ENCODE assay signal across 8 cellular contexts in genomic region chr3:126266291-126266840, GRCh38.
DNase-seq lines count a peak whose midpoint lies in the region; ATAC-seq and TF ChIP-seq lines count a peak whose summit lies in the region.

No MANE protein-coding gene starts in this region.

- no peak for TF ChIP-seq POLR2A in suprapubic skin (IDR thresholded peaks at IDR 0.05)

- peaks cover 11% of the 10 kb centered on the region for H3K4me1 Mint-ChIP-seq in endodermal cell

- peaks cover 10% of the 10 kb centered on the region for H3K9me3 ChIP-seq in HUES6 (ENCODE audit: control insufficient read depth, insufficient read depth, low read depth, low read length)
- H3K9me3 ChIP-seq in endodermal cell (ENCODE audit: control insufficient read depth, low read length) = no peaks in the 10 kb centered on the region
- no peaks in the 10 kb centered on the region for H3K9me3 ChIP-seq in lower lobe of right lung
- H3K9me3 ChIP-seq in suprapubic skin = no peaks in the 10 kb centered on the region

- intact Hi-C loops in lower lobe of right lung (cut with DNase I) = no loop called here

- H3K27ac ChIP-seq in HUES6 (ENCODE audit: low read depth, low read length) (no peak overlapping the region), endodermal cell (ENCODE audit: low read depth, low read length) (no peak overlapping the region), lower lobe of right lung (peak overlapping the region; percentile 86), suprapubic skin (peak overlapping the region; percentile 29)

- H3K36me3 ChIP-seq in HUES6 (ENCODE audit: control insufficient read depth, insufficient read depth, low read length) (no peaks in the 10 kb centered on the region), endodermal cell (ENCODE audit: control insufficient read depth, insufficient read depth, low read length) (no peaks in the 10 kb centered on the region), lower lobe of right lung (no peaks in the 10 kb centered on the region), suprapubic skin (no peaks in the 10 kb centered on the region)

- H3K4me1 ChIP-seq in HUES6 (ENCODE audit: control insufficient read depth, insufficient read depth, low read length) (peaks cover 31% of the 10 kb centered on the region), endodermal cell (ENCODE audit: control insufficient read depth, insufficient read depth, low read length) (peaks cover 16% of the 10 kb centered on the region), lower lobe of right lung (peaks cover 45% of the 10 kb centered on the region), suprapubic skin (peaks cover 30% of the 10 kb centered on the region)

- DNase-seq in endodermal cell (peak; percentile 84), lower lobe of right lung (no peak), suprapubic skin (ENCODE audit: low spot score in 2 of 2) (no peak), Kasumi-1 (lab: John Stamatoyannopoulos, UW) (no peak), NCI-H345 (lab: John Stamatoyannopoulos, UW) (no peak)
- no peak for DNase-seq in stimulated activated CD4-positive, alpha-beta T cell treated with anti-CD3 and anti-CD28 coated beads, Interleukin-1b, Interleukin-23, amount 100 ng/mL, for 48 hours

- H3K27ac Mint-ChIP-seq in endodermal cell = no peak overlapping the region

- H3K27me3 Mint-ChIP-seq in endodermal cell (ENCODE audit: insufficient read depth) = peaks cover 10% of the 10 kb centered on the region

- no peaks in the 10 kb centered on the region for H3K36me3 Mint-ChIP-seq in endodermal cell (ENCODE audit: low read depth)

- peaks cover 3% of the 10 kb centered on the region for H3K9me3 Mint-ChIP-seq in endodermal cell

- peak overlapping the region; percentile 52; the same call in 1 of the 2 replicates for H3K4me3 ChIP-seq in HUES6 (ENCODE audit: low read depth, low read length)
- no peak overlapping the region for H3K4me3 ChIP-seq in endodermal cell (ENCODE audit: low read length)
- peak overlapping the region; percentile 44 for H3K4me3 ChIP-seq in lower lobe of right lung
- H3K4me3 ChIP-seq in suprapubic skin = no peak overlapping the region

- TF ChIP-seq CTCF in endodermal cell (conservative IDR thresholded peaks at IDR 0.05) (no peak), lower lobe of right lung (IDR thresholded peaks at IDR 0.05) (no peak), suprapubic skin (IDR thresholded peaks at IDR 0.05) (no peak)

- no peak overlapping the region for H3K9ac ChIP-seq in HUES6 (ENCODE audit: low read length)
- no peak overlapping the region for H3K9ac ChIP-seq in endodermal cell (ENCODE audit: extremely low read depth, low read length, poor library complexity, severe bottlenecking)

- ATAC-seq in lower lobe of right lung (peak; percentile 15 to 25), GM21825 (IDR thresholded peaks at IDR 0.05; ENCODE audit: unreplicated experiment) (no peak)

- H3K4me3 Mint-ChIP-seq in endodermal cell = peak overlapping the region; percentile 69

- TF ChIP-seq EP300 in suprapubic skin (IDR thresholded peaks at IDR 0.05) = peak; percentile 94

- 81 to 91% methylated on average over 4 to 15 of the region's 15 CpGs for WGBS in endodermal cell (ENCODE audit: insufficient coverage in 1 of 2, insufficient read length in 1 of 2), 2 experiments
- WGBS in suprapubic skin = 44% methylated on average over 15 of the region's 15 CpGs

- peaks cover 8% of the 10 kb centered on the region; the same call in 1 of the 2 replicates for H3K27me3 ChIP-seq in HUES6 (ENCODE audit: control insufficient read depth, insufficient read depth, low read length)
- H3K27me3 ChIP-seq in endodermal cell (ENCODE audit: control insufficient read depth, insufficient read depth, low read length, poor library complexity, severe bottlenecking) = peaks cover 4% of the 10 kb centered on the region
- peaks cover 4% of the 10 kb centered on the region for H3K27me3 ChIP-seq in lower lobe of right lung (ENCODE audit: low read depth)
- peaks cover 11% of the 10 kb centered on the region for H3K27me3 ChIP-seq in suprapubic skin

Comparison
In these comparisons a context has a peak if more than half of its experiments do, and no peak if none do; other contexts are left out.
1. H3K27ac ChIP-seq: peak in lower lobe of right lung (single experiment) and suprapubic skin (single experiment); none in HUES6 (single experiment) and endodermal cell (single experiment).
2. H3K4me3 ChIP-seq: peak in HUES6 (single experiment) and lower lobe of right lung (single experiment); none in endodermal cell (single experiment) and suprapubic skin (single experiment).